Comparison of ENCODE assay signal across 12 cellular contexts in the genomic region with DNA sequence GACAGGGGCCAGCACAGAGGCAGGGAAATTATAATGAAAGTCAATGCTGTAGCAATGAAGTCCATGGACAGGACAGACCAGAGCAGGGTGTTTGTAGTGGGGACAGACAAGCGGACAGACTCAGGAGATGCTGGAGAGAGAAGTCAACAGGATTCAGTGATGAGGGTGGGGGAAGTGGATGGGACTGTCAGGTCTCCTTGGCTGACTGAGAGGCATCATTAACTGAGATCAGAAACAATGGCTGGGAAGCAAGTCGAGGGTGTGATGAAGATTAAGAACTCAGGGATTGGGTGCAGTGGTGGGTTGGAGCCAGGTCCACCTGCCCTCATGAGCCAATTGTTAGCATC.
DNase-seq lines count a peak whose midpoint lies in the region; ATAC-seq and TF ChIP-seq lines count a peak whose summit lies in the region.
"Had no signal": no experiment of that assay in that cellular context is flagged by ENCODE, and none has a peak within 500 bp of the region (broad histone marks: within the 10 kb centered on the region; RNA-seq: fewer than 3 reads in every experiment).

No MANE protein-coding gene starts in this region.

- TF ChIP-seq CTCF in GM12865 (IDR thresholded peaks at IDR 0.05; ENCODE audit: insufficient read depth, low read depth, low read length, missing control alignments): no peak

- H3K4me3 ChIP-seq in GM12865 (ENCODE audit: low read depth, low read length): peak overlapping the region; percentile 40
- H3K4me3 ChIP-seq: pancreas had no signal

- H3K27ac ChIP-seq in epithelial cell of prostate: peak overlapping the region; percentile 53
- H3K27ac ChIP-seq: pancreas had no signal

- peak; percentile 1 for ATAC-seq in GM19438 (IDR thresholded peaks at IDR 0.05; ENCODE audit: low read depth, unreplicated experiment)
- peak; percentile 4 for ATAC-seq in HG03432 (IDR thresholded peaks at IDR 0.05; ENCODE audit: unreplicated experiment)
- ATAC-seq: left ventricle myocardium superior, pancreas had no signal

- DNase-seq in GM12865 (ENCODE audit: low read depth) (no peak), epithelial cell of prostate (ENCODE audit: low read depth, low spot score) (no peak), cerebellar cortex (ENCODE audit: low spot score) (no peak), midbrain (lab: John Stamatoyannopoulos, UW) (no peak)
- DNase-seq in stimulated activated CD4-positive, alpha-beta T cell treated with anti-CD3 and anti-CD28 coated beads, Interleukin-4, amount 100 ng/mL, for 24 hours: no peak
- no peak for DNase-seq in stimulated activated CD4-positive, alpha-beta T cell treated with anti-CD3 and anti-CD28 coated beads, Interleukin-2, amount 100 ng/mL, for 48 hours
- DNase-seq: activated CD4-positive, CD25-positive, alpha-beta regulatory T cell; effector CD4-positive, alpha-beta T cell; left ventricle myocardium superior; pancreas had no signal
